In genomic region chr10:60934215-60935175, GRCh38 we compare ENCODE assay signal across 26 cellular contexts.
"Had no signal": no experiment of that assay in that cellular context is flagged by ENCODE, and none has a peak within 500 bp of the region (broad histone marks: within the 10 kb centered on the region; RNA-seq: fewer than 3 reads in every experiment).

No MANE protein-coding gene starts in this region.

- DNase-seq: activated gamma-delta T cell treated with Interleukin-2 at 50 U/mL for 16 hours; activated T-cell treated with anti-CD3 and anti-CD28 coated beads, Interleukin-2, amount 50 U/mL, for 1 hour; anterior cingulate cortex; body of pancreas; caudate nucleus; effector memory CD8-positive, alpha-beta T cell; immature natural killer cell; left lung; mesendoderm; mucosa of descending colon; nephron progenitor cell; sigmoid colon; stimulated activated CD4-positive, alpha-beta T cell treated with anti-CD3 and anti-CD28 coated beads, Interleukin-2, amount 100 ng/mL, for 48 hours; stimulated activated CD8-positive, alpha-beta memory T cell treated with anti-CD3 and anti-CD28 coated beads, Interleukin-4, amount 100 ng/mL, for 48 hours; stimulated activated naive B cell treated with anti-CD40 and anti-IgM and Interleukin-4, amounts not matched to agents 10 μg/mL and 1 μg/mL and 100 μg/mL, for 72 hours; T-helper 1 cell; upper lobe of left lung had no signal

- H3K4me1 Mint-ChIP-seq: activated naive CD4-positive, alpha-beta T cell treated with anti-CD3 and anti-CD28 coated beads, Interleukin-2, amount 50 U/mL, for 24 hours; immature natural killer cell; nephron progenitor cell had no signal

- H3K36me3 Mint-ChIP-seq: activated naive CD4-positive, alpha-beta T cell treated with anti-CD3 and anti-CD28 coated beads, Interleukin-2, amount 50 U/mL, for 24 hours; immature natural killer cell; stimulated activated naive B cell treated with anti-CD40 and anti-IgM and Interleukin-4, amounts not matched to agents 10 μg/mL and 1 μg/mL and 100 μg/mL, for 72 hours; WTC11 had no signal

- H3K27me3 Mint-ChIP-seq: stimulated activated naive B cell treated with anti-CD40 and anti-IgM and Interleukin-4, amounts not matched to agents 10 μg/mL and 1 μg/mL and 100 μg/mL, for 72 hours had no signal

- H3K9me3 ChIP-seq: body of pancreas, esophagus muscularis mucosa, left lung, mucosa of descending colon, sigmoid colon, thoracic aorta, upper lobe of left lung had no signal

- H3K4me1 ChIP-seq: left lung had no signal

- FAIRE-seq: colon, endothelial cell of umbilical vein, TTC549 had no signal

- H3K4me3 ChIP-seq: body of pancreas, esophagus muscularis mucosa, hepatocyte, left lung, mucosa of descending colon, sigmoid colon, thoracic aorta, upper lobe of left lung had no signal

- H3K4me3 Mint-ChIP-seq: activated naive CD4-positive, alpha-beta T cell treated with anti-CD3 and anti-CD28 coated beads, Interleukin-2, amount 50 U/mL, for 24 hours; effector memory CD8-positive, alpha-beta T cell; immature natural killer cell; nephron progenitor cell; stimulated activated naive B cell treated with anti-CD40 and anti-IgM and Interleukin-4, amounts not matched to agents 10 μg/mL and 1 μg/mL and 100 μg/mL, for 72 hours; WTC11 had no signal

- H3K9me3 Mint-ChIP-seq: activated naive CD4-positive, alpha-beta T cell treated with anti-CD3 and anti-CD28 coated beads, Interleukin-2, amount 50 U/mL, for 24 hours; effector memory CD8-positive, alpha-beta T cell; immature natural killer cell; nephron progenitor cell; stimulated activated naive B cell treated with anti-CD40 and anti-IgM and Interleukin-4, amounts not matched to agents 10 μg/mL and 1 μg/mL and 100 μg/mL, for 72 hours; WTC11 had no signal

- H3K27ac Mint-ChIP-seq: activated naive CD4-positive, alpha-beta T cell treated with anti-CD3 and anti-CD28 coated beads, Interleukin-2, amount 50 U/mL, for 24 hours; effector memory CD8-positive, alpha-beta T cell; immature natural killer cell; nephron progenitor cell; stimulated activated naive B cell treated with anti-CD40 and anti-IgM and Interleukin-4, amounts not matched to agents 10 μg/mL and 1 μg/mL and 100 μg/mL, for 72 hours; WTC11 had no signal

- H3K27ac ChIP-seq: body of pancreas, hepatocyte, left lung, parathyroid adenoma, thoracic aorta had no signal

- ATAC-seq: body of pancreas; effector memory CD8-positive, alpha-beta T cell; left lung; mucosa of descending colon; stimulated activated naive B cell treated with anti-CD40 and anti-IgM and Interleukin-4, amounts not matched to agents 10 μg/mL and 1 μg/mL and 100 μg/mL, for 72 hours; WTC11 had no signal

- H3K36me3 ChIP-seq: left lung, sigmoid colon, thoracic aorta had no signal

- H3K27me3 ChIP-seq: body of pancreas, esophagus muscularis mucosa, hepatocyte, left lung, sigmoid colon, upper lobe of left lung had no signal
